In genomic region chr12:112307219-112308062, GRCh38 we compare ENCODE assay signal across 21 cellular contexts.
"Had no signal": no experiment of that assay in that cellular context is flagged by ENCODE, and none has a peak within 500 bp of the region (broad histone marks: within the 10 kb centered on the region; RNA-seq: fewer than 3 reads in every experiment).

No MANE protein-coding gene starts in this region.

- H3K9me3 Mint-ChIP-seq: activated CD4-positive, alpha-beta memory T cell treated with anti-CD3 and anti-CD28 coated beads, Interleukin-2, amount 10 ng/mL, durations not matched to agents 7 days and 5 days; activated T-cell treated with anti-CD3 and anti-CD28 coated beads, Interleukin-2, amount 50 U/mL, for 24 hours; activated T-helper 2 cell treated with anti-CD3 and anti-CD28 coated beads, Interferon-gamma antibody, Interleukin-2, Interleukin-4, amounts not matched to agents 10 μg/mL and 5 μg/mL and 100 μg/mL, durations not matched to agents 14 hours and 24 hours and 36 hours; endodermal cell; naive thymus-derived CD4-positive, alpha-beta T cell; stimulated activated memory B cell treated with anti-CD40 and anti-IgM and Interleukin-4, amounts not matched to agents 10 μg/mL and 1 μg/mL and 100 μg/mL, for 72 hours; T-helper 2 cell treated with Interferon-gamma antibody and Interleukin-4, amounts not matched to agents 5 μg/mL and 100 μg/mL, for 36 hours; WTC11 had no signal

- H3K4me3 Mint-ChIP-seq: activated CD4-positive, alpha-beta memory T cell treated with anti-CD3 and anti-CD28 coated beads, Interleukin-2, amount 10 ng/mL, durations not matched to agents 7 days and 5 days; activated T-cell treated with anti-CD3 and anti-CD28 coated beads, Interleukin-2, amount 50 U/mL, for 24 hours; endodermal cell; naive thymus-derived CD4-positive, alpha-beta T cell; stimulated activated memory B cell treated with anti-CD40 and anti-IgM and Interleukin-4, amounts not matched to agents 10 μg/mL and 1 μg/mL and 100 μg/mL, for 72 hours; T-helper 2 cell treated with Interferon-gamma antibody and Interleukin-4, amounts not matched to agents 5 μg/mL and 100 μg/mL, for 36 hours; WTC11 had no signal

- H3K27ac ChIP-seq: body of pancreas, epithelial cell of prostate, gastrocnemius medialis, ovary, testis, upper lobe of left lung had no signal

- H3K4me1 ChIP-seq: testis had no signal

- H3K27ac Mint-ChIP-seq: activated CD4-positive, alpha-beta memory T cell treated with anti-CD3 and anti-CD28 coated beads, Interleukin-2, amount 10 ng/mL, durations not matched to agents 7 days and 5 days; activated T-cell treated with anti-CD3 and anti-CD28 coated beads, Interleukin-2, amount 50 U/mL, for 24 hours; activated T-helper 2 cell treated with anti-CD3 and anti-CD28 coated beads, Interferon-gamma antibody, Interleukin-2, Interleukin-4, amounts not matched to agents 10 μg/mL and 5 μg/mL and 100 μg/mL, durations not matched to agents 14 hours and 24 hours and 36 hours; stimulated activated memory B cell treated with anti-CD40 and anti-IgM and Interleukin-4, amounts not matched to agents 10 μg/mL and 1 μg/mL and 100 μg/mL, for 72 hours; T-helper 2 cell treated with Interferon-gamma antibody and Interleukin-4, amounts not matched to agents 5 μg/mL and 100 μg/mL, for 36 hours had no signal

- H3K36me3 ChIP-seq: ovary had no signal

- ATAC-seq: body of pancreas; gastrocnemius medialis; naive thymus-derived CD4-positive, alpha-beta T cell; stimulated activated memory B cell treated with anti-CD40 and anti-IgM and Interleukin-4, amounts not matched to agents 10 μg/mL and 1 μg/mL and 100 μg/mL, for 72 hours; WTC11 had no signal

- DNase-seq: activated CD4-positive, alpha-beta memory T cell treated with anti-CD3 and anti-CD28 coated beads, Interleukin-2, amount 10 ng/mL, durations not matched to agents 7 days and 5 days; activated CD4-positive, alpha-beta T cell treated with anti-CD3 and anti-CD28 coated beads for 4 hours; activated naive CD4-positive, alpha-beta T cell treated with Interleukin-2 at 50 U/mL for 16 hours; activated T-cell treated with anti-CD3 and anti-CD28 coated beads, Interleukin-2, amount 50 U/mL, for 24 hours; body of pancreas; caudate nucleus; endodermal cell; gastrocnemius medialis; head of caudate nucleus; mesendoderm; naive thymus-derived CD4-positive, alpha-beta T cell; ovary; spleen; stimulated activated CD4-positive, alpha-beta T cell treated with anti-CD3 and anti-CD28 coated beads, Interleukin-4, amount 100 ng/mL, for 4 hours; testis; upper lobe of left lung had no signal

- H3K27me3 ChIP-seq: body of pancreas, gastrocnemius medialis, ovary, spleen, testis, upper lobe of left lung had no signal

- H3K9me3 ChIP-seq: body of pancreas, gastrocnemius medialis, ovary, spleen, testis, upper lobe of left lung had no signal

- H3K4me3 ChIP-seq: body of pancreas, gastrocnemius medialis, ovary, spleen, testis, upper lobe of left lung had no signal

- H3K27me3 Mint-ChIP-seq: activated CD4-positive, alpha-beta memory T cell treated with anti-CD3 and anti-CD28 coated beads, Interleukin-2, amount 10 ng/mL, durations not matched to agents 7 days and 5 days; activated T-cell treated with anti-CD3 and anti-CD28 coated beads, Interleukin-2, amount 50 U/mL, for 24 hours; naive thymus-derived CD4-positive, alpha-beta T cell; stimulated activated memory B cell treated with anti-CD40 and anti-IgM and Interleukin-4, amounts not matched to agents 10 μg/mL and 1 μg/mL and 100 μg/mL, for 72 hours had no signal
